In the genomic region with DNA sequence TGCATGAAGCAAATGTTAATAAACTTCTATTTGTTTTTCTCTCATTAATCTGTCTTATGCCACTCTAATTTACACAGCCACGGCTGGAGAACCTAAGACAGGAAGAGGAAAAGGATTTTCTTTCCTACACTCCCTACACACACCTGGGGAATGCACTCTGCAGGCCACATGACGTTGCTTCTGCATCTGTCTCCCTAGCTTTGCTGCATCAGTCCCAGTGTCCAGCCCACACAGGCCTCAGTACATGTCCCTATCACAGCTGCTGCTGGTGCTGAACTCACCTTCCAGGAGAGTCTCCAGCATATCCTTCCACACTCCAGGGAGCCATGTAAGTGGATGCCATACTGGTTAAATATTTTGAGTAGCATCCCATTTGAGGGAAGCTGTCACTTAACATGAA, we compare ENCODE assay signal across 2 cellular contexts.
TF ChIP-seq lines count a peak whose summit lies in the region.

No MANE protein-coding gene starts in this region.

TF ChIP-seq in GM23338, 12 proteins besides CTCF, POLR2A, EP300 and RAD21:
- TF ChIP-seq POLR2AphosphoS5 (IDR thresholded peaks at IDR 0.05; ENCODE audit: low read depth) (peak; percentile 63), ZNF331 (CRISPR knock-in tag; IDR thresholded peaks at IDR 0.05; ENCODE audit: low read depth) (no peak)
TF ChIP-seq in GM23338: peak in this region for 1.

TF ChIP-seq in H1, 55 proteins besides CTCF, POLR2A, EP300 and RAD21:
- TF ChIP-seq EGR1 (IDR thresholded peaks at IDR 0.05; ENCODE audit: borderline replicate concordance, low read depth, low read length) (no peak), GTF2F1 (IDR thresholded peaks at IDR 0.05; ENCODE audit: borderline replicate concordance, low read depth, low read length) (no peak), SUZ12 (IDR thresholded peaks at IDR 0.05; ENCODE audit: low read length) (no peak), POLR2AphosphoS5 (IDR thresholded peaks at IDR 0.05; ENCODE audit: low read depth, low read length) (peak; percentile 57; the same call in 1 of the 2 replicates), CBX5 (IDR thresholded peaks at IDR 0.05; ENCODE audit: low read depth, low read length) (no peak), TAF7 (optimal IDR thresholded peaks at IDR 0.05; ENCODE audit: borderline replicate concordance, low read depth, low read length) (no peak), KDM5A (IDR thresholded peaks at IDR 0.05; ENCODE audit: low read length) (no peak), SIRT6 (IDR thresholded peaks at IDR 0.05; ENCODE audit: low read length) (no peak)
